In genomic region chr7:33819658-33820057, GRCh38 we compare ENCODE assay signal across 34 cellular contexts.
"Had no signal": no experiment of that assay in that cellular context is flagged by ENCODE, and none has a peak within 500 bp of the region (broad histone marks: within the 10 kb centered on the region; RNA-seq: fewer than 3 reads in every experiment).

No MANE protein-coding gene starts in this region.

- DNase-seq: Karpas-422, Kasumi-1, MG63, MM.1S, MV-4-11, NCI-H1048, NCI-H1092, NCI-H1092 treated with DMSO at 0.1 percent for 48 hours, NCI-H1105, NCI-H1105 treated with DMSO at 0.1 percent for 48 hours, NCI-H1417, NCI-H1417 treated with DMSO at 0.1 percent for 48 hours, NCI-H1436, NCI-H1436 treated with DMSO at 0.1 percent for 48 hours, NCI-H146, NCI-H1694, NCI-H1694 treated with DMSO at 0.1 percent for 48 hours, NCI-H187, NCI-H1930, NCI-H2029, NCI-H2029 treated with DMSO at 0.1 percent for 48 hours, NCI-H2081, NCI-H2081 treated with DMSO at 0.1 percent for 48 hours, NCI-H2107, NCI-H2171, NCI-H2171 treated with DMSO at 0.1 percent for 48 hours, NCI-H2227 treated with DMSO at 0.1 percent for 48 hours, NCI-H226, NCI-H345, NCI-H446, NCI-H446 treated with DMSO at 0.1 percent for 48 hours, NCI-H510A, NCI-H510A treated with DMSO at 0.1 percent for 48 hours, NCI-H524 had no signal

- H3K9me3 ChIP-seq: MG63 had no signal

- H3K4me3 ChIP-seq: MG63 had no signal

- H3K27me3 ChIP-seq: MG63 had no signal
